Comparison of ENCODE assay signal across 1 cellular context in the genomic region with DNA sequence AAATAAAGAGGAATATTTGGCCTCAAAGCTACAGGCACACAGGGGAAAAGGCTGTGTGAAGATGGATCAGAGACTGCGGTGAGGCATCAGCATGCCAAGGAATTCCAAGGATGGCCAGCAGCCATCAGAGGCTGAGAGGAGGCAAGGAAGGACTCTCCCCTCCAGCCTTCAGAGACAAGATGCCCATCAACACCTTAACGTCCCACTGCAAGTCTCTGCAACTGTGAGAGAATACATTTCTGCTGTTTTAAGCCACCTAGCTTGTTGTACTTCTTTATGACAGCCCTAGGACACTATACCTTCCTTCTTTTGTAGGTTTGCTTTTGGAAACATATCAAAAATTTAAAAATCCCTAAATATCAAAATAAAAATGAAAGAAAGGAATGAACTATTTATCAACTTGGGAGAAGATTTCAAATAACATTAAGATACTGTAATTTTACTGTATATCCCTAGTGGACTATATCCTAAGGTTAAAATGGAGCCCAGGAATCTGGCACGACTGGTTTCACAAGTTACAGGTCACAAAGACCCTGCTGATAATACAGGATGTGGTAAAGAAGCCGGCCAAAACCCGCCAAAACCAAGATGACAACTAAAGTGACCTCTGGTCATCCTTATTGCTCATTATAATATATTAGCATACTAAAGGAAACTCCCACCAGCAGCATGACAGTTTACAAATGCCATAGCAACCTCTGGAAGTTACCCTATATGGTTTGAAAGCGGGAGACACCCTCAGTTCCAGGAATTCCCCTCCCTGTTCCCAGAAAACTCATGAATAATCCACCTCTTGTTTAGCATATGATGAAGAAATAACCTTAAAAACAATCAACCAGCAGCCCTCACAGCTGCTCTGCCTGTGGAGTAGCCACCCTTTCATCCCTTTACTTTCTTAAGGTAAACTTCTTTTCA.
TF ChIP-seq lines count a peak whose summit lies in the region.

No MANE protein-coding gene starts in this region.

TF ChIP-seq in K562, 482 proteins besides CTCF, POLR2A, EP300 and RAD21 (continued from another document and continues in another):
- TF ChIP-seq, protein P1, sequence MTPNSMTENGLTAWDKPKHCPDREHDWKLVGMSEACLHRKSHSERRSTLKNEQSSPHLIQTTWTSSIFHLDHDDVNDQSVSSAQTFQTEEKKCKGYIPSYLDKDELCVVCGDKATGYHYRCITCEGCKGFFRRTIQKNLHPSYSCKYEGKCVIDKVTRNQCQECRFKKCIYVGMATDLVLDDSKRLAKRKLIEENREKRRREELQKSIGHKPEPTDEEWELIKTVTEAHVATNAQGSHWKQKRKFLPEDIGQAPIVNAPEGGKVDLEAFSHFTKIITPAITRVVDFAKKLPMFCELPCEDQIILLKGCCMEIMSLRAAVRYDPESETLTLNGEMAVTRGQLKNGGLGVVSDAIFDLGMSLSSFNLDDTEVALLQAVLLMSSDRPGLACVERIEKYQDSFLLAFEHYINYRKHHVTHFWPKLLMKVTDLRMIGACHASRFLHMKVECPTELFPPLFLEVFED (CRISPR knock-in tag; conservative IDR thresholded peaks at IDR 0.05) = no peak
- no peak for TF ChIP-seq GATAD2B (IDR thresholded peaks at IDR 0.05; ENCODE audit: borderline replicate concordance)
- TF ChIP-seq, protein P2, sequence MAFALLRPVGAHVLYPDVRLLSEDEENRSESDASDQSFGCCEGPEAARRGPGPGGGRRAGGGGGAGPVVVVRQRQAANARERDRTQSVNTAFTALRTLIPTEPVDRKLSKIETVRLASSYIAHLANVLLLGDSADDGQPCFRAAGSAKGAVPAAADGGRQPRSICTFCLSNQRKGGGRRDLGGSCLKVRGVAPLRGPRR (CRISPR knock-in tag; IDR thresholded peaks at IDR 0.05) = no peak
- no peak for TF ChIP-seq SIN3B (IDR thresholded peaks at IDR 0.05; ENCODE audit: low read depth)
- TF ChIP-seq, protein P3, sequence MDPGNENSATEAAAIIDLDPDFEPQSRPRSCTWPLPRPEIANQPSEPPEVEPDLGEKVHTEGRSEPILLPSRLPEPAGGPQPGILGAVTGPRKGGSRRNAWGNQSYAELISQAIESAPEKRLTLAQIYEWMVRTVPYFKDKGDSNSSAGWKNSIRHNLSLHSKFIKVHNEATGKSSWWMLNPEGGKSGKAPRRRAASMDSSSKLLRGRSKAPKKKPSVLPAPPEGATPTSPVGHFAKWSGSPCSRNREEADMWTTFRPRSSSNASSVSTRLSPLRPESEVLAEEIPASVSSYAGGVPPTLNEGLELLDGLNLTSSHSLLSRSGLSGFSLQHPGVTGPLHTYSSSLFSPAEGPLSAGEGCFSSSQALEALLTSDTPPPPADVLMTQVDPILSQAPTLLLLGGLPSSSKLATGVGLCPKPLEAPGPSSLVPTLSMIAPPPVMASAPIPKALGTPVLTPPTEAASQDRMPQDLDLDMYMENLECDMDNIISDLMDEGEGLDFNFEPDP (CRISPR knock-in tag; IDR thresholded peaks at IDR 0.05) = no peak
- TF ChIP-seq ILK (tag; IDR thresholded peaks at IDR 0.05; ENCODE audit: borderline replicate concordance, low read depth) = no peak
- TF ChIP-seq DMBX1 (CRISPR knock-in tag; IDR thresholded peaks at IDR 0.05; ENCODE audit: borderline replicate concordance) = peak; percentile 40; the same call in 1 of the 2 replicates
- no peak for TF ChIP-seq SRSF3 (IDR thresholded peaks at IDR 0.05; ENCODE audit: insufficient read depth, low read length)
- TF ChIP-seq, protein P4, sequence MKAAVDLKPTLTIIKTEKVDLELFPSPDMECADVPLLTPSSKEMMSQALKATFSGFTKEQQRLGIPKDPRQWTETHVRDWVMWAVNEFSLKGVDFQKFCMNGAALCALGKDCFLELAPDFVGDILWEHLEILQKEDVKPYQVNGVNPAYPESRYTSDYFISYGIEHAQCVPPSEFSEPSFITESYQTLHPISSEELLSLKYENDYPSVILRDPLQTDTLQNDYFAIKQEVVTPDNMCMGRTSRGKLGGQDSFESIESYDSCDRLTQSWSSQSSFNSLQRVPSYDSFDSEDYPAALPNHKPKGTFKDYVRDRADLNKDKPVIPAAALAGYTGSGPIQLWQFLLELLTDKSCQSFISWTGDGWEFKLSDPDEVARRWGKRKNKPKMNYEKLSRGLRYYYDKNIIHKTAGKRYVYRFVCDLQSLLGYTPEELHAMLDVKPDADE (conservative IDR thresholded peaks at IDR 0.05; ENCODE audit: control insufficient read depth, low read depth, low read length) = no peak
- TF ChIP-seq ZNF444 (CRISPR knock-in tag; IDR thresholded peaks at IDR 0.05) = no peak
- TF ChIP-seq ZNF3 (CRISPR knock-in tag; IDR thresholded peaks at IDR 0.05) = no peak
- TF ChIP-seq ILF3 (IDR thresholded peaks at IDR 0.05; ENCODE audit: borderline replicate concordance) = no peak
- no peak for TF ChIP-seq TSC22D4 (tag; IDR thresholded peaks at IDR 0.05)
- no peak for TF ChIP-seq ZNF75A (CRISPR knock-in tag; IDR thresholded peaks at IDR 0.05)
- TF ChIP-seq PPARD (CRISPR knock-in tag; IDR thresholded peaks at IDR 0.05) = no peak
- TF ChIP-seq NR3C1 (CRISPR knock-in tag; IDR thresholded peaks at IDR 0.05) = no peak
- peak; percentile 60 for TF ChIP-seq RBFOX2 (IDR thresholded peaks at IDR 0.05; ENCODE audit: low read depth, low read length)
- TF ChIP-seq RBM22 (IDR thresholded peaks at IDR 0.05; ENCODE audit: low read depth, low read length, poor library complexity, severe bottlenecking) = no peak
- no peak for TF ChIP-seq ZNF668 (CRISPR knock-in tag; IDR thresholded peaks at IDR 0.05)
- no peak for TF ChIP-seq ADNP (tag; IDR thresholded peaks at IDR 0.05)
- TF ChIP-seq, protein P5, sequence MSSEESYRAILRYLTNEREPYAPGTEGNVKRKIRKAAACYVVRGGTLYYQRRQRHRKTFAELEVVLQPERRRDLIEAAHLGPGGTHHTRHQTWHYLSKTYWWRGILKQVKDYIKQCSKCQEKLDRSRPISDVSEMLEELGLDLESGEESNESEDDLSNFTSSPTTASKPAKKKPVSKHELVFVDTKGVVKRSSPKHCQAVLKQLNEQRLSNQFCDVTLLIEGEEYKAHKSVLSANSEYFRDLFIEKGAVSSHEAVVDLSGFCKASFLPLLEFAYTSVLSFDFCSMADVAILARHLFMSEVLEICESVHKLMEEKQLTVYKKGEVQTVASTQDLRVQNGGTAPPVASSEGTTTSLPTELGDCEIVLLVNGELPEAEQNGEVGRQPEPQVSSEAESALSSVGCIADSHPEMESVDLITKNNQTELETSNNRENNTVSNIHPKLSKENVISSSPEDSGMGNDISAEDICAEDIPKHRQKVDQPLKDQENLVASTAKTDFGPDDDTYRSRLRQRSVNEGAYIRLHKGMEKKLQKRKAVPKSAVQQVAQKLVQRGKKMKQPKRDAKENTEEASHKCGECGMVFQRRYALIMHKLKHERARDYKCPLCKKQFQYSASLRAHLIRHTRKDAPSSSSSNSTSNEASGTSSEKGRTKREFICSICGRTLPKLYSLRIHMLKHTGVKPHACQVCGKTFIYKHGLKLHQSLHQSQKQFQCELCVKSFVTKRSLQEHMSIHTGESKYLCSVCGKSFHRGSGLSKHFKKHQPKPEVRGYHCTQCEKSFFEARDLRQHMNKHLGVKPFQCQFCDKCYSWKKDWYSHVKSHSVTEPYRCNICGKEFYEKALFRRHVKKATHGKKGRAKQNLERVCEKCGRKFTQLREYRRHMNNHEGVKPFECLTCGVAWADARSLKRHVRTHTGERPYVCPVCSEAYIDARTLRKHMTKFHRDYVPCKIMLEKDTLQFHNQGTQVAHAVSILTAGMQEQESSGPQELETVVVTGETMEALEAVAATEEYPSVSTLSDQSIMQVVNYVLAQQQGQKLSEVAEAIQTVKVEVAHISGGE (CRISPR knock-in tag; IDR thresholded peaks at IDR 0.05) = peak in 1 of 3 experiments; percentile 66; a peak in 1 of 6 replicates
- no peak for TF ChIP-seq HDAC6 (IDR thresholded peaks at IDR 0.05; ENCODE audit: low read depth, low read length)
- no peak for TF ChIP-seq POLR2G (IDR thresholded peaks at IDR 0.05; ENCODE audit: low read depth, low read length)
- TF ChIP-seq FUS (optimal IDR thresholded peaks at IDR 0.05; ENCODE audit: low read depth, low read length) = no peak
- TF ChIP-seq, protein P6, sequence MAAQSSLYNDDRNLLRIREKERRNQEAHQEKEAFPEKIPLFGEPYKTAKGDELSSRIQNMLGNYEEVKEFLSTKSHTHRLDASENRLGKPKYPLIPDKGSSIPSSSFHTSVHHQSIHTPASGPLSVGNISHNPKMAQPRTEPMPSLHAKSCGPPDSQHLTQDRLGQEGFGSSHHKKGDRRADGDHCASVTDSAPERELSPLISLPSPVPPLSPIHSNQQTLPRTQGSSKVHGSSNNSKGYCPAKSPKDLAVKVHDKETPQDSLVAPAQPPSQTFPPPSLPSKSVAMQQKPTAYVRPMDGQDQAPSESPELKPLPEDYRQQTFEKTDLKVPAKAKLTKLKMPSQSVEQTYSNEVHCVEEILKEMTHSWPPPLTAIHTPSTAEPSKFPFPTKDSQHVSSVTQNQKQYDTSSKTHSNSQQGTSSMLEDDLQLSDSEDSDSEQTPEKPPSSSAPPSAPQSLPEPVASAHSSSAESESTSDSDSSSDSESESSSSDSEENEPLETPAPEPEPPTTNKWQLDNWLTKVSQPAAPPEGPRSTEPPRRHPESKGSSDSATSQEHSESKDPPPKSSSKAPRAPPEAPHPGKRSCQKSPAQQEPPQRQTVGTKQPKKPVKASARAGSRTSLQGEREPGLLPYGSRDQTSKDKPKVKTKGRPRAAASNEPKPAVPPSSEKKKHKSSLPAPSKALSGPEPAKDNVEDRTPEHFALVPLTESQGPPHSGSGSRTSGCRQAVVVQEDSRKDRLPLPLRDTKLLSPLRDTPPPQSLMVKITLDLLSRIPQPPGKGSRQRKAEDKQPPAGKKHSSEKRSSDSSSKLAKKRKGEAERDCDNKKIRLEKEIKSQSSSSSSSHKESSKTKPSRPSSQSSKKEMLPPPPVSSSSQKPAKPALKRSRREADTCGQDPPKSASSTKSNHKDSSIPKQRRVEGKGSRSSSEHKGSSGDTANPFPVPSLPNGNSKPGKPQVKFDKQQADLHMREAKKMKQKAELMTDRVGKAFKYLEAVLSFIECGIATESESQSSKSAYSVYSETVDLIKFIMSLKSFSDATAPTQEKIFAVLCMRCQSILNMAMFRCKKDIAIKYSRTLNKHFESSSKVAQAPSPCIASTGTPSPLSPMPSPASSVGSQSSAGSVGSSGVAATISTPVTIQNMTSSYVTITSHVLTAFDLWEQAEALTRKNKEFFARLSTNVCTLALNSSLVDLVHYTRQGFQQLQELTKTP (IDR thresholded peaks at IDR 0.05; ENCODE audit: low read depth in 1 of 2, partially characterized antibody in 2 of 2) = no peak
- TF ChIP-seq, protein P7, sequence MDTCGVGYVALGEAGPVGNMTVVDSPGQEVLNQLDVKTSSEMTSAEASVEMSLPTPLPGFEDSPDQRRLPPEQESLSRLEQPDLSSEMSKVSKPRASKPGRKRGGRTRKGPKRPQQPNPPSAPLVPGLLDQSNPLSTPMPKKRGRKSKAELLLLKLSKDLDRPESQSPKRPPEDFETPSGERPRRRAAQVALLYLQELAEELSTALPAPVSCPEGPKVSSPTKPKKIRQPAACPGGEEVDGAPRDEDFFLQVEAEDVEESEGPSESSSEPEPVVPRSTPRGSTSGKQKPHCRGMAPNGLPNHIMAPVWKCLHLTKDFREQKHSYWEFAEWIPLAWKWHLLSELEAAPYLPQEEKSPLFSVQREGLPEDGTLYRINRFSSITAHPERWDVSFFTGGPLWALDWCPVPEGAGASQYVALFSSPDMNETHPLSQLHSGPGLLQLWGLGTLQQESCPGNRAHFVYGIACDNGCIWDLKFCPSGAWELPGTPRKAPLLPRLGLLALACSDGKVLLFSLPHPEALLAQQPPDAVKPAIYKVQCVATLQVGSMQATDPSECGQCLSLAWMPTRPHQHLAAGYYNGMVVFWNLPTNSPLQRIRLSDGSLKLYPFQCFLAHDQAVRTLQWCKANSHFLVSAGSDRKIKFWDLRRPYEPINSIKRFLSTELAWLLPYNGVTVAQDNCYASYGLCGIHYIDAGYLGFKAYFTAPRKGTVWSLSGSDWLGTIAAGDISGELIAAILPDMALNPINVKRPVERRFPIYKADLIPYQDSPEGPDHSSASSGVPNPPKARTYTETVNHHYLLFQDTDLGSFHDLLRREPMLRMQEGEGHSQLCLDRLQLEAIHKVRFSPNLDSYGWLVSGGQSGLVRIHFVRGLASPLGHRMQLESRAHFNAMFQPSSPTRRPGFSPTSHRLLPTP (IDR thresholded peaks at IDR 0.05; ENCODE audit: borderline replicate concordance, extremely low read depth, insufficient read length) = no peak
- TF ChIP-seq PHTF2 (CRISPR knock-in tag; IDR thresholded peaks at IDR 0.05) = no peak
- no peak for TF ChIP-seq ZBTB7A (IDR thresholded peaks at IDR 0.05; ENCODE audit: borderline replicate concordance, control insufficient read depth, low read depth, low read length)
- TF ChIP-seq BRF1 (IDR thresholded peaks at IDR 0.05; ENCODE audit: borderline replicate concordance, extremely low read depth, insufficient read length) = no peak
- TF ChIP-seq, protein P8, sequence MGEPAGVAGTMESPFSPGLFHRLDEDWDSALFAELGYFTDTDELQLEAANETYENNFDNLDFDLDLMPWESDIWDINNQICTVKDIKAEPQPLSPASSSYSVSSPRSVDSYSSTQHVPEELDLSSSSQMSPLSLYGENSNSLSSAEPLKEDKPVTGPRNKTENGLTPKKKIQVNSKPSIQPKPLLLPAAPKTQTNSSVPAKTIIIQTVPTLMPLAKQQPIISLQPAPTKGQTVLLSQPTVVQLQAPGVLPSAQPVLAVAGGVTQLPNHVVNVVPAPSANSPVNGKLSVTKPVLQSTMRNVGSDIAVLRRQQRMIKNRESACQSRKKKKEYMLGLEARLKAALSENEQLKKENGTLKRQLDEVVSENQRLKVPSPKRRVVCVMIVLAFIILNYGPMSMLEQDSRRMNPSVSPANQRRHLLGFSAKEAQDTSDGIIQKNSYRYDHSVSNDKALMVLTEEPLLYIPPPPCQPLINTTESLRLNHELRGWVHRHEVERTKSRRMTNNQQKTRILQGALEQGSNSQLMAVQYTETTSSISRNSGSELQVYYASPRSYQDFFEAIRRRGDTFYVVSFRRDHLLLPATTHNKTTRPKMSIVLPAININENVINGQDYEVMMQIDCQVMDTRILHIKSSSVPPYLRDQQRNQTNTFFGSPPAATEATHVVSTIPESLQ (CRISPR knock-in tag; IDR thresholded peaks at IDR 0.05) = no peak
- TF ChIP-seq ZNF507 (tag; conservative IDR thresholded peaks at IDR 0.05) = no peak
- no peak for TF ChIP-seq FOXA1 (IDR thresholded peaks at IDR 0.05; ENCODE audit: borderline replicate concordance)
- TF ChIP-seq HNRNPUL1 (IDR thresholded peaks at IDR 0.05; ENCODE audit: low read length) = no peak
- TF ChIP-seq OTX1 (CRISPR knock-in tag; IDR thresholded peaks at IDR 0.05) = no peak
- TF ChIP-seq, protein P9, sequence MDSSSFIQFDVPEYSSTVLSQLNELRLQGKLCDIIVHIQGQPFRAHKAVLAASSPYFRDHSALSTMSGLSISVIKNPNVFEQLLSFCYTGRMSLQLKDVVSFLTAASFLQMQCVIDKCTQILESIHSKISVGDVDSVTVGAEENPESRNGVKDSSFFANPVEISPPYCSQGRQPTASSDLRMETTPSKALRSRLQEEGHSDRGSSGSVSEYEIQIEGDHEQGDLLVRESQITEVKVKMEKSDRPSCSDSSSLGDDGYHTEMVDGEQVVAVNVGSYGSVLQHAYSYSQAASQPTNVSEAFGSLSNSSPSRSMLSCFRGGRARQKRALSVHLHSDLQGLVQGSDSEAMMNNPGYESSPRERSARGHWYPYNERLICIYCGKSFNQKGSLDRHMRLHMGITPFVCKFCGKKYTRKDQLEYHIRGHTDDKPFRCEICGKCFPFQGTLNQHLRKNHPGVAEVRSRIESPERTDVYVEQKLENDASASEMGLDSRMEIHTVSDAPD (CRISPR knock-in tag; IDR thresholded peaks at IDR 0.05) = no peak
- no peak for TF ChIP-seq CEBPG (CRISPR knock-in tag; IDR thresholded peaks at IDR 0.05)
- peak in 1 of 2 experiments; percentile 88; a peak in 3 of 4 replicates for TF ChIP-seq CEBPG (tag; conservative IDR thresholded peaks at IDR 0.05 in 1 of 2, IDR thresholded peaks at IDR 0.05 in 1 of 2)
- TF ChIP-seq PHB (CRISPR knock-in tag; IDR thresholded peaks at IDR 0.05) = no peak
- TF ChIP-seq HIVEP1 (CRISPR knock-in tag; IDR thresholded peaks at IDR 0.05) = no peak
- no peak for TF ChIP-seq HCFC1 (IDR thresholded peaks at IDR 0.05; ENCODE audit: low read depth, low read length)
- TF ChIP-seq CREBBP (IDR thresholded peaks at IDR 0.05; ENCODE audit: low read depth, low read length) = no peak
- no peak for TF ChIP-seq NR2C2 (CRISPR knock-in tag; IDR thresholded peaks at IDR 0.05)
- TF ChIP-seq NR2C2 (tag; IDR thresholded peaks at IDR 0.05) = peak; percentile 89
